In genomic region chr19:3507371-3508120, GRCh38 we compare ENCODE assay signal across 9 cellular contexts. TPM values are rescaled to one million over a fixed set of nuclear protein-coding genes. Genes with fewer than 3 reads are reported as not detected.
DNase-seq lines count a peak whose midpoint lies in the region; ATAC-seq, FAIRE-seq and TF ChIP-seq lines count a peak whose summit lies in the region.
"Had no signal": no experiment of that assay in that cellular context is flagged by ENCODE, and none has a peak within 500 bp of the region (broad histone marks: within the 10 kb centered on the region; RNA-seq: fewer than 3 reads in every experiment).

No MANE protein-coding gene starts in this region.

- H3K27me3 Mint-ChIP-seq in activated CD8-positive, alpha-beta memory T cell treated with anti-CD3 and anti-CD28 coated beads, Interleukin-2, amount 10 ng/mL, durations not matched to agents 7 days and 5 days: no peaks in the 10 kb centered on the region

- 14 to 16% methylated on average over 31 of the region's 31 CpGs for WGBS in pancreas, 2 donors

- no peaks in the 10 kb centered on the region for H3K9me3 ChIP-seq in pancreas

- no peaks in the 10 kb centered on the region for H3K27me3 ChIP-seq in pancreas

- TF ChIP-seq CTCF in fibroblast of mammary gland (conservative IDR thresholded peaks at IDR 0.05; ENCODE audit: control insufficient read depth, insufficient read depth, low read depth, low read length): no peak
- no peak for TF ChIP-seq CTCF in pancreas (IDR thresholded peaks at IDR 0.05)

- ATAC-seq in activated CD8-positive, alpha-beta memory T cell treated with anti-CD3 and anti-CD28 coated beads, Interleukin-2, amount 10 ng/mL, durations not matched to agents 7 days and 5 days: no peak
- ATAC-seq in pancreas (peak in 3 of 4 donors; percentile 7 to 14 (median 11)), GM21367 (IDR thresholded peaks at IDR 0.05; ENCODE audit: unreplicated experiment) (no peak)

- peak overlapping the region in 1 of 4 donors; percentile 36 for H3K27ac ChIP-seq in pancreas

- H3K36me3 ChIP-seq in pancreas: no peaks in the 10 kb centered on the region

- intact Hi-C loops in pancreas (cut with DNase I): no loop called here

- H3K4me1 ChIP-seq in pancreas: peaks cover 0 to 7% (median 0%) of the 10 kb centered on the region in 3 donors

- peaks cover 39% of the 10 kb centered on the region for H3K4me1 Mint-ChIP-seq in activated CD8-positive, alpha-beta memory T cell treated with anti-CD3 and anti-CD28 coated beads, Interleukin-2, amount 10 ng/mL, durations not matched to agents 7 days and 5 days

- H3K4me3 Mint-ChIP-seq in activated CD8-positive, alpha-beta memory T cell treated with anti-CD3 and anti-CD28 coated beads, Interleukin-2, amount 10 ng/mL, durations not matched to agents 7 days and 5 days: peak overlapping the region; percentile 92

- H3K4me3 ChIP-seq in fibroblast of mammary gland (ENCODE audit: control insufficient read depth, low read depth, low read length): peak overlapping the region; percentile 77
- peak overlapping the region; percentile 1 to 98 (median 92) for H3K4me3 ChIP-seq in pancreas

- CTCF ChIA-PET in activated CD8-positive, alpha-beta memory T cell treated with anti-CD3 and anti-CD28 coated beads, Interleukin-2, amount 10 ng/mL, durations not matched to agents 7 days and 5 days (lab: Charles Lee): no interaction called here

- no peaks in the 10 kb centered on the region for H3K9me3 Mint-ChIP-seq in activated CD8-positive, alpha-beta memory T cell treated with anti-CD3 and anti-CD28 coated beads, Interleukin-2, amount 10 ng/mL, durations not matched to agents 7 days and 5 days (ENCODE audit: low read depth)

- peaks cover 16% of the 10 kb centered on the region for H3K36me3 Mint-ChIP-seq in activated CD8-positive, alpha-beta memory T cell treated with anti-CD3 and anti-CD28 coated beads, Interleukin-2, amount 10 ng/mL, durations not matched to agents 7 days and 5 days

- H3K27ac Mint-ChIP-seq in activated CD8-positive, alpha-beta memory T cell treated with anti-CD3 and anti-CD28 coated beads, Interleukin-2, amount 10 ng/mL, durations not matched to agents 7 days and 5 days: peak overlapping the region; percentile 88

- DNase-seq in DMS79 treated with DMSO at 0.1 percent for 48 hours (lab: John Stamatoyannopoulos, UW) (peak; percentile 20), DMS79 (lab: John Stamatoyannopoulos, UW) (no peak), fibroblast of mammary gland (ENCODE audit: low read depth) (no peak), pancreas (peak in 3 of 6 donors; percentile 48 to 64 (median 56)), medulla oblongata (ENCODE audit: extremely low spot score) (no peak), pons (ENCODE audit: low spot score) (no peak)
- DNase-seq in activated CD8-positive, alpha-beta memory T cell treated with anti-CD3 and anti-CD28 coated beads, Interleukin-2, amount 10 ng/mL, durations not matched to agents 7 days and 5 days: peak; percentile 55

- FAIRE-seq in pancreas (lab: Jason Lieb, UNC): no peak
- FAIRE-seq: A204.1 had no signal

RNA-seq across cellular contexts. Expression of gene FZR1, which starts 1.4 kb away (rescaled TPM):
- 10 to 100 TPM; 61.4 to 79.1 TPM for total RNA-seq in activated CD8-positive, alpha-beta memory T cell treated with anti-CD3 and anti-CD28 coated beads, Interleukin-2, amount 10 ng/mL, durations not matched to agents 7 days and 5 days
- 10 to 100 TPM; 15.1 to 28.1 (median 19.2) TPM for total RNA-seq in pancreas
- polyA plus RNA-seq in pancreas: 10 to 100 TPM; 20.8 to 34.2 TPM

RNA-seq across cellular contexts. Expression of gene DOHH, which starts 7.1 kb away (rescaled TPM):
- 10 to 100 TPM; 13.3 to 17.0 TPM for total RNA-seq in activated CD8-positive, alpha-beta memory T cell treated with anti-CD3 and anti-CD28 coated beads, Interleukin-2, amount 10 ng/mL, durations not matched to agents 7 days and 5 days
- total RNA-seq in pancreas: 1 to 10 TPM; 3.2 to 8.0 (median 4.7) TPM
- 10 to 100 TPM in 1 of 2 donors, 1 to 10 TPM in 1; 7.3 to 10.5 TPM for polyA plus RNA-seq in pancreas

RNA-seq across cellular contexts. Expression of gene SMIM44, which starts 24.3 kb away (rescaled TPM):
- total RNA-seq in activated CD8-positive, alpha-beta memory T cell treated with anti-CD3 and anti-CD28 coated beads, Interleukin-2, amount 10 ng/mL, durations not matched to agents 7 days and 5 days: not detected
- total RNA-seq in pancreas: not detected
- polyA plus RNA-seq in pancreas: under 1 TPM in 1 of 2 donors, not detected in 1; 0.92 TPM

RNA-seq across cellular contexts. Expression of gene SMIM24, which starts 27.2 kb away (rescaled TPM):
- total RNA-seq in activated CD8-positive, alpha-beta memory T cell treated with anti-CD3 and anti-CD28 coated beads, Interleukin-2, amount 10 ng/mL, durations not matched to agents 7 days and 5 days: 1 to 10 TPM; 1.1 to 2.3 TPM
- 1 to 10 TPM; 1.2 to 6.8 (median 3.1) TPM for total RNA-seq in pancreas
- 100 to 1,000 TPM in 1 of 2 donors, 10 to 100 TPM in 1; 16.2 to 143 TPM for polyA plus RNA-seq in pancreas

RNA-seq across cellular contexts. Expression of gene TEKTIP1, which starts 31.4 kb away (rescaled TPM):
- 1 to 10 TPM; 5.7 to 7.2 TPM for total RNA-seq in activated CD8-positive, alpha-beta memory T cell treated with anti-CD3 and anti-CD28 coated beads, Interleukin-2, amount 10 ng/mL, durations not matched to agents 7 days and 5 days
- total RNA-seq in pancreas: 1 to 10 TPM in 4 of 6 donors, under 1 TPM in 2; 0.73 to 2.6 (median 1.7) TPM
- 1 to 10 TPM; 3.3 to 5.6 TPM for polyA plus RNA-seq in pancreas

Comparison
In these comparisons a context has a peak if more than half of its experiments do, and no peak if none do; other contexts are left out.
1. DNase-seq: peak in DMS79 treated with DMSO at 0.1 percent for 48 hours (single experiment) and activated CD8-positive, alpha-beta memory T cell treated with anti-CD3 and anti-CD28 coated beads, Interleukin-2, amount 10 ng/mL, durations not matched to agents 7 days and 5 days (single experiment); none in DMS79 (single experiment), fibroblast of mammary gland (single experiment), medulla oblongata (single experiment) and pons (single experiment).
2. ATAC-seq: peak in pancreas (3 of 4); none in activated CD8-positive, alpha-beta memory T cell treated with anti-CD3 and anti-CD28 coated beads, Interleukin-2, amount 10 ng/mL, durations not matched to agents 7 days and 5 days (single experiment) and GM21367 (single experiment).